ENCODE assay signal across 2 cellular contexts in genomic region chr6:33364460-33365231, GRCh38.
TF ChIP-seq lines count a peak whose summit lies in the region.

No MANE protein-coding gene starts in this region.

TF ChIP-seq in HEK293T, 16 proteins besides CTCF, POLR2A, EP300 and RAD21:
- TF ChIP-seq ZNF384 (IDR thresholded peaks at IDR 0.05) = peak; percentile 89

TF ChIP-seq in HepG2, 621 proteins besides CTCF, POLR2A, EP300 and RAD21:
- TF ChIP-seq ZFX (CRISPR knock-in tag; IDR thresholded peaks at IDR 0.05; ENCODE audit: low read depth) = 0 out of 2 replicates have a peak, but pooled peaks have one; percentile 5
